1 cellular context compared by ENCODE assay signal in the genomic region with DNA sequence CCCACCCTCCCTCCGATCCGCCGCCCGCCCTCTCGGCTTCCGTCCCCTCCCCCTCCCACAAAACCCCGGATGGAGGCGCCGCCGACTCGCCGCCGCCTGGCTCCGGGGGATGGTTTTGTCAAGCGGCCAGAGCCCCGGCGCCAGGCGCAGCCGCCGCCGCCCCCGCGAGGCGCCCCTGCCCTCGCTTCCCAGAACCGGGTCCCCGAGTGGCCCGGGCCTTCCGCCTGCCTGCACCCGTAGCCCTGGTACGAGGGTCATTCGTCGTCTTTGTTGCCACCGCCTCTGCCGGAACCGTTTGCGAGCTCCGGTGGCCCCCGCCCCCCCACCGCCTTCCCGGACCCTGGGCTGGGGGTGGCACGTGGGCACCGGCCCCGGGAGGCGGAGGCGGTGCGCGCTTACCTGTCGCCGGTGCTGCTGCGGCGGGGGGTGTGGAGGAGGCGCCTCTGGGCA.
TF ChIP-seq lines count a peak whose summit lies in the region.

No MANE protein-coding gene starts in this region.

TF ChIP-seq in HepG2, 621 proteins besides CTCF, POLR2A, EP300 and RAD21 (continued from another document):
- TF ChIP-seq, protein P1, sequence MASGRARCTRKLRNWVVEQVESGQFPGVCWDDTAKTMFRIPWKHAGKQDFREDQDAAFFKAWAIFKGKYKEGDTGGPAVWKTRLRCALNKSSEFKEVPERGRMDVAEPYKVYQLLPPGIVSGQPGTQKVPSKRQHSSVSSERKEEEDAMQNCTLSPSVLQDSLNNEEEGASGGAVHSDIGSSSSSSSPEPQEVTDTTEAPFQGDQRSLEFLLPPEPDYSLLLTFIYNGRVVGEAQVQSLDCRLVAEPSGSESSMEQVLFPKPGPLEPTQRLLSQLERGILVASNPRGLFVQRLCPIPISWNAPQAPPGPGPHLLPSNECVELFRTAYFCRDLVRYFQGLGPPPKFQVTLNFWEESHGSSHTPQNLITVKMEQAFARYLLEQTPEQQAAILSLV (CRISPR knock-in tag; IDR thresholded peaks at IDR 0.05; ENCODE audit: borderline replicate concordance), result no peak; the same call in 1 of the 2 replicates
- TF ChIP-seq PCBP2 (optimal IDR thresholded peaks at IDR 0.05; ENCODE audit: low read depth, low read length, poor library complexity, severe bottlenecking), result no peak
- TF ChIP-seq HNRNPK (IDR thresholded peaks at IDR 0.05; ENCODE audit: low read depth, low read length, poor library complexity, severe bottlenecking), result peak; percentile 5
- no peak for TF ChIP-seq XBP1 (CRISPR knock-in tag; IDR thresholded peaks at IDR 0.05)
- TF ChIP-seq ZNF335 (CRISPR knock-in tag; IDR thresholded peaks at IDR 0.05), result no peak
- TF ChIP-seq, protein P2, sequence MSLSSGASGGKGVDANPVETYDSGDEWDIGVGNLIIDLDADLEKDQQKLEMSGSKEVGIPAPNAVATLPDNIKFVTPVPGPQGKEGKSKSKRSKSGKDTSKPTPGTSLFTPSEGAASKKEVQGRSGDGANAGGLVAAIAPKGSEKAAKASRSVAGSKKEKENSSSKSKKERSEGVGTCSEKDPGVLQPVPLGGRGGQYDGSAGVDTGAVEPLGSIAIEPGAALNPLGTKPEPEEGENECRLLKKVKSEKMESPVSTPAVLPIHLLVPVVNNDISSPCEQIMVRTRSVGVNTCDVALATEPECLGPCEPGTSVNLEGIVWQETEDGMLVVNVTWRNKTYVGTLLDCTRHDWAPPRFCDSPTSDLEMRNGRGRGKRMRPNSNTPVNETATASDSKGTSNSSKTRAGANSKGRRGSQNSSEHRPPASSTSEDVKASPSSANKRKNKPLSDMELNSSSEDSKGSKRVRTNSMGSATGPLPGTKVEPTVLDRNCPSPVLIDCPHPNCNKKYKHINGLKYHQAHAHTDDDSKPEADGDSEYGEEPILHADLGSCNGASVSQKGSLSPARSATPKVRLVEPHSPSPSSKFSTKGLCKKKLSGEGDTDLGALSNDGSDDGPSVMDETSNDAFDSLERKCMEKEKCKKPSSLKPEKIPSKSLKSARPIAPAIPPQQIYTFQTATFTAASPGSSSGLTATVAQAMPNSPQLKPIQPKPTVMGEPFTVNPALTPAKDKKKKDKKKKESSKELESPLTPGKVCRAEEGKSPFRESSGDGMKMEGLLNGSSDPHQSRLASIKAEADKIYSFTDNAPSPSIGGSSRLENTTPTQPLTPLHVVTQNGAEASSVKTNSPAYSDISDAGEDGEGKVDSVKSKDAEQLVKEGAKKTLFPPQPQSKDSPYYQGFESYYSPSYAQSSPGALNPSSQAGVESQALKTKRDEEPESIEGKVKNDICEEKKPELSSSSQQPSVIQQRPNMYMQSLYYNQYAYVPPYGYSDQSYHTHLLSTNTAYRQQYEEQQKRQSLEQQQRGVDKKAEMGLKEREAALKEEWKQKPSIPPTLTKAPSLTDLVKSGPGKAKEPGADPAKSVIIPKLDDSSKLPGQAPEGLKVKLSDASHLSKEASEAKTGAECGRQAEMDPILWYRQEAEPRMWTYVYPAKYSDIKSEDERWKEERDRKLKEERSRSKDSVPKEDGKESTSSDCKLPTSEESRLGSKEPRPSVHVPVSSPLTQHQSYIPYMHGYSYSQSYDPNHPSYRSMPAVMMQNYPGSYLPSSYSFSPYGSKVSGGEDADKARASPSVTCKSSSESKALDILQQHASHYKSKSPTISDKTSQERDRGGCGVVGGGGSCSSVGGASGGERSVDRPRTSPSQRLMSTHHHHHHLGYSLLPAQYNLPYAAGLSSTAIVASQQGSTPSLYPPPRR (CRISPR knock-in tag; IDR thresholded peaks at IDR 0.05; ENCODE audit: borderline replicate concordance), result no peak
- no peak for TF ChIP-seq BRCA1 (CRISPR knock-in tag; IDR thresholded peaks at IDR 0.05)
- TF ChIP-seq NFYC (CRISPR knock-in tag; IDR thresholded peaks at IDR 0.05), result no peak
- no peak for TF ChIP-seq MEF2D (CRISPR knock-in tag; IDR thresholded peaks at IDR 0.05)
- no peak for TF ChIP-seq ZBTB38 (CRISPR knock-in tag; IDR thresholded peaks at IDR 0.05)
- TF ChIP-seq ZKSCAN8 (CRISPR knock-in tag; IDR thresholded peaks at IDR 0.05; ENCODE audit: borderline replicate concordance), result no peak
- no peak for TF ChIP-seq ZNF383 (CRISPR knock-in tag; IDR thresholded peaks at IDR 0.05; ENCODE audit: borderline replicate concordance)
- no peak for TF ChIP-seq HOXD1 (CRISPR knock-in tag; IDR thresholded peaks at IDR 0.05)
- TF ChIP-seq, protein P3, sequence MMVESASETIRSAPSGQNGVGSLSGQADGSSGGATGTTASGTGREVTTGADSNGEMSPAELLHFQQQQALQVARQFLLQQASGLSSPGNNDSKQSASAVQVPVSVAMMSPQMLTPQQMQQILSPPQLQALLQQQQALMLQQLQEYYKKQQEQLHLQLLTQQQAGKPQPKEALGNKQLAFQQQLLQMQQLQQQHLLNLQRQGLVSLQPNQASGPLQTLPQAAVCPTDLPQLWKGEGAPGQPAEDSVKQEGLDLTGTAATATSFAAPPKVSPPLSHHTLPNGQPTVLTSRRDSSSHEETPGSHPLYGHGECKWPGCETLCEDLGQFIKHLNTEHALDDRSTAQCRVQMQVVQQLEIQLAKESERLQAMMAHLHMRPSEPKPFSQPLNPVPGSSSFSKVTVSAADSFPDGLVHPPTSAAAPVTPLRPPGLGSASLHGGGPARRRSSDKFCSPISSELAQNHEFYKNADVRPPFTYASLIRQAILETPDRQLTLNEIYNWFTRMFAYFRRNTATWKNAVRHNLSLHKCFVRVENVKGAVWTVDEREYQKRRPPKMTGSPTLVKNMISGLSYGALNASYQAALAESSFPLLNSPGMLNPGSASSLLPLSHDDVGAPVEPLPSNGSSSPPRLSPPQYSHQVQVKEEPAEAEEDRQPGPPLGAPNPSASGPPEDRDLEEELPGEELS (CRISPR knock-in tag; IDR thresholded peaks at IDR 0.05), result no peak
- no peak for TF ChIP-seq HMG20A (CRISPR knock-in tag; IDR thresholded peaks at IDR 0.05; ENCODE audit: borderline replicate concordance)
- no peak for TF ChIP-seq TBL1XR1 (IDR thresholded peaks at IDR 0.05; ENCODE audit: borderline replicate concordance, low read length, partially characterized antibody)
- TF ChIP-seq, protein P4, sequence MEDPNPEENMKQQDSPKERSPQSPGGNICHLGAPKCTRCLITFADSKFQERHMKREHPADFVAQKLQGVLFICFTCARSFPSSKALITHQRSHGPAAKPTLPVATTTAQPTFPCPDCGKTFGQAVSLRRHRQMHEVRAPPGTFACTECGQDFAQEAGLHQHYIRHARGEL (CRISPR knock-in tag; IDR thresholded peaks at IDR 0.05), result no peak
- TF ChIP-seq, protein P5, sequence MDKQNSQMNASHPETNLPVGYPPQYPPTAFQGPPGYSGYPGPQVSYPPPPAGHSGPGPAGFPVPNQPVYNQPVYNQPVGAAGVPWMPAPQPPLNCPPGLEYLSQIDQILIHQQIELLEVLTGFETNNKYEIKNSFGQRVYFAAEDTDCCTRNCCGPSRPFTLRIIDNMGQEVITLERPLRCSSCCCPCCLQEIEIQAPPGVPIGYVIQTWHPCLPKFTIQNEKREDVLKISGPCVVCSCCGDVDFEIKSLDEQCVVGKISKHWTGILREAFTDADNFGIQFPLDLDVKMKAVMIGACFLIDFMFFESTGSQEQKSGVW (CRISPR knock-in tag; IDR thresholded peaks at IDR 0.05; ENCODE audit: borderline replicate concordance), result no peak
- TF ChIP-seq, protein P6, sequence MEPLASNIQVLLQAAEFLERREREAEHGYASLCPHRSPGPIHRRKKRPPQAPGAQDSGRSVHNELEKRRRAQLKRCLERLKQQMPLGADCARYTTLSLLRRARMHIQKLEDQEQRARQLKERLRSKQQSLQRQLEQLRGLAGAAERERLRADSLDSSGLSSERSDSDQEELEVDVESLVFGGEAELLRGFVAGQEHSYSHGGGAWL (CRISPR knock-in tag; IDR thresholded peaks at IDR 0.05), result no peak
- TF ChIP-seq MYNN (CRISPR knock-in tag; IDR thresholded peaks at IDR 0.05; ENCODE audit: low read depth), result no peak
- TF ChIP-seq ZNF552 (CRISPR knock-in tag; IDR thresholded peaks at IDR 0.05; ENCODE audit: borderline replicate concordance), result no peak
- TF ChIP-seq SCMH1 (CRISPR knock-in tag; IDR thresholded peaks at IDR 0.05; ENCODE audit: borderline replicate concordance), result no peak
- TF ChIP-seq ZNF264 (CRISPR knock-in tag; IDR thresholded peaks at IDR 0.05), result no peak
- no peak for TF ChIP-seq ZFP36 (IDR thresholded peaks at IDR 0.05; ENCODE audit: borderline replicate concordance, low read depth, low read length, partially characterized antibody)
- no peak for TF ChIP-seq YY1 (IDR thresholded peaks at IDR 0.05; ENCODE audit: insufficient read depth, insufficient replicate concordance, low read depth, low read length)
- TF ChIP-seq ZNF274 (CRISPR knock-in tag; IDR thresholded peaks at IDR 0.05), result no peak; the same call in 1 of the 2 replicates
- TF ChIP-seq CENPT (CRISPR knock-in tag; IDR thresholded peaks at IDR 0.05; ENCODE audit: low read depth), result no peak
- TF ChIP-seq ZZZ3 (CRISPR knock-in tag; IDR thresholded peaks at IDR 0.05; ENCODE audit: borderline replicate concordance), result no peak
- TF ChIP-seq, protein P7, sequence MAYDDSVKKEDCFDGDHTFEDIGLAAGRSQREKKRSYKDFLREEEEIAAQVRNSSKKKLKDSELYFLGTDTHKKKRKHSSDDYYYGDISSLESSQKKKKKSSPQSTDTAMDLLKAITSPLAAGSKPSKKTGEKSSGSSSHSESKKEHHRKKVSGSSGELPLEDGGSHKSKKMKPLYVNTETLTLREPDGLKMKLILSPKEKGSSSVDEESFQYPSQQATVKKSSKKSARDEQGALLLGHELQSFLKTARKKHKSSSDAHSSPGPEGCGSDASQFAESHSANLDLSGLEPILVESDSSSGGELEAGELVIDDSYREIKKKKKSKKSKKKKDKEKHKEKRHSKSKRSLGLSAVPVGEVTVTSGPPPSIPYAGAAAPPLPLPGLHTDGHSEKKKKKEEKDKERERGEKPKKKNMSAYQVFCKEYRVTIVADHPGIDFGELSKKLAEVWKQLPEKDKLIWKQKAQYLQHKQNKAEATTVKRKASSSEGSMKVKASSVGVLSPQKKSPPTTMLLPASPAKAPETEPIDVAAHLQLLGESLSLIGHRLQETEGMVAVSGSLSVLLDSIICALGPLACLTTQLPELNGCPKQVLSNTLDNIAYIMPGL (CRISPR knock-in tag; IDR thresholded peaks at IDR 0.05; ENCODE audit: borderline replicate concordance in 1 of 2, low read depth in 1 of 2), result peak in 1 of 2 experiments; percentile 68; a peak in 1 of 4 replicates
- TF ChIP-seq ZNF354B (CRISPR knock-in tag; IDR thresholded peaks at IDR 0.05), result no peak
- no peak for TF ChIP-seq NRL (CRISPR knock-in tag; IDR thresholded peaks at IDR 0.05; ENCODE audit: borderline replicate concordance)
- TF ChIP-seq CHCHD3 (CRISPR knock-in tag; IDR thresholded peaks at IDR 0.05), result peak; percentile 51; the same call in 1 of the 2 replicates
- TF ChIP-seq ZNF703 (CRISPR knock-in tag; IDR thresholded peaks at IDR 0.05; ENCODE audit: borderline replicate concordance), result no peak
- TF ChIP-seq, protein P8, sequence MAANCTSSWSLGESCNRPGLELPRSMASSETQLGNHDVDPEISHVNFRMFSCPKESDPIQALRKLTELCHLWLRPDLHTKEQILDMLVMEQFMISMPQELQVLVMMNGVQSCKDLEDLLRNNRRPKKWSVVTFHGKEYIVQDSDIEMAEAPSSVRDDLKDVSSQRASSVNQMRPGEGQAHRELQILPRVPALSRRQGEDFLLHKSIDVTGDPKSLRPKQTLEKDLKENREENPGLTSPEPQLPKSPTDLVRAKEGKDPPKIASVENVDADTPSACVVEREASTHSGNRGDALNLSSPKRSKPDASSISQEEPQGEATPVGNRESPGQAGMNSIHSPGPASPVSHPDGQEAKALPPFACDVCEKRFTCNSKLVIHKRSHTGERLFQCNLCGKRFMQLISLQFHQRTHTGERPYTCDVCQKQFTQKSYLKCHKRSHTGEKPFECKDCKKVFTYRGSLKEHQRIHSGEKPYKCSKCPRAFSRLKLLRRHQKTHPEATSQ (CRISPR knock-in tag; IDR thresholded peaks at IDR 0.05; ENCODE audit: borderline replicate concordance), result no peak
- no peak for TF ChIP-seq HMGA1 (CRISPR knock-in tag; conservative IDR thresholded peaks at IDR 0.05)
- 0 out of 2 replicates have a peak, but pooled peaks have one; percentile 12 for TF ChIP-seq FLYWCH1 (CRISPR knock-in tag; IDR thresholded peaks at IDR 0.05)
- no peak; the same call in none of the 2 replicates for TF ChIP-seq MTA1 (CRISPR knock-in tag; IDR thresholded peaks at IDR 0.05; ENCODE audit: borderline replicate concordance)
- TF ChIP-seq ZBTB8A (CRISPR knock-in tag; IDR thresholded peaks at IDR 0.05; ENCODE audit: borderline replicate concordance, low read depth), result 0 out of 2 replicates have a peak, but pooled peaks have one; percentile 27
- no peak for TF ChIP-seq ZNF878 (CRISPR knock-in tag; IDR thresholded peaks at IDR 0.05)
- TF ChIP-seq ZNF44 (CRISPR knock-in tag; IDR thresholded peaks at IDR 0.05), result no peak
- TF ChIP-seq ZC3H4 (CRISPR knock-in tag; IDR thresholded peaks at IDR 0.05; ENCODE audit: borderline replicate concordance), result peak; percentile 82; the same call in 1 of the 2 replicates
